In genomic region chr9:2018764-2019548, GRCh38 we compare ENCODE assay signal across 9 cellular contexts. TPM values are rescaled to one million over a fixed set of nuclear protein-coding genes. Genes with fewer than 3 reads are reported as not detected.
DNase-seq lines count a peak whose midpoint lies in the region; TF ChIP-seq lines count a peak whose summit lies in the region.
"Had no signal": no experiment of that assay in that cellular context is flagged by ENCODE, and none has a peak within 500 bp of the region (broad histone marks: within the 10 kb centered on the region; RNA-seq: fewer than 3 reads in every experiment).

No MANE protein-coding gene starts in this region.

- intact Hi-C loops in activated CD4-positive, alpha-beta T cell treated with anti-CD3 and anti-CD28 coated beads, Interleukin-2, amount 10 ng/mL, durations not matched to agents 24 days and 14 days (cut with micrococcal nuclease): loop anchor here (1.0 to 10.0 kb wide), 7 partner anchors 34 to 1744 kb away; partner anchors contain the start of genes KANK1 and VLDLR
- intact Hi-C loops in testis (cut with DNase I; ENCODE audit: low total_unique reads): no loop called here

- peak overlapping the region; percentile 97 for H3K27ac Mint-ChIP-seq in activated CD4-positive, alpha-beta T cell treated with anti-CD3 and anti-CD28 coated beads, Interleukin-2, amount 10 ng/mL, durations not matched to agents 24 days and 14 days
- H3K27ac Mint-ChIP-seq in activated naive CD4-positive, alpha-beta T cell treated with anti-CD3 and anti-CD28 coated beads, Interleukin-2, amount 10 ng/mL, durations not matched to agents 7 days and 5 days: peak overlapping the region; percentile 100

- no peaks in the 10 kb centered on the region for H3K36me3 ChIP-seq in testis (ENCODE audit: low read depth, missing control alignments)

- H3K4me1 Mint-ChIP-seq in activated CD4-positive, alpha-beta T cell treated with anti-CD3 and anti-CD28 coated beads, Interleukin-2, amount 10 ng/mL, durations not matched to agents 24 days and 14 days: peaks cover 61% of the 10 kb centered on the region
- peaks cover 56% of the 10 kb centered on the region for H3K4me1 Mint-ChIP-seq in activated naive CD4-positive, alpha-beta T cell treated with anti-CD3 and anti-CD28 coated beads, Interleukin-2, amount 10 ng/mL, durations not matched to agents 7 days and 5 days

- 31 to 33% methylated on average over 6 of the region's 6 CpGs for WGBS in testis, 2 donors

- DNase-seq in activated CD4-positive, alpha-beta T cell treated with anti-CD3 and anti-CD28 coated beads, Interleukin-2, amount 10 ng/mL, durations not matched to agents 24 days and 14 days: peak; percentile 84
- DNase-seq in activated CD4-positive, alpha-beta T cell treated with anti-CD3 and anti-CD28 coated beads, Interleukin-2, amount 50 U/mL, for 4 hours: no peak
- peak; percentile 56 for DNase-seq in activated naive CD4-positive, alpha-beta T cell treated with anti-CD3 and anti-CD28 coated beads, Interleukin-2, amount 10 ng/mL, durations not matched to agents 7 days and 5 days
- DNase-seq in testis: peak; percentile 31
- DNase-seq in DMS153 (lab: John Stamatoyannopoulos, UW): no peak
- DNase-seq in DMS153 treated with DMSO at 0.1 percent for 48 hours (lab: John Stamatoyannopoulos, UW; ENCODE audit: unreplicated experiment): no peak
- DNase-seq in stimulated activated CD4-positive, alpha-beta T cell treated with anti-CD3 and anti-CD28 coated beads, Interleukin-2, amount 100 ng/mL, for 24 hours: no peak
- DNase-seq: MV-4-11 had no signal

- no peak for TF ChIP-seq CTCF in testis (IDR thresholded peaks at IDR 0.05)

- peak overlapping the region; percentile 91 to 98 for H3K27ac ChIP-seq in testis

- H3K9me3 Mint-ChIP-seq in activated CD4-positive, alpha-beta T cell treated with anti-CD3 and anti-CD28 coated beads, Interleukin-2, amount 10 ng/mL, durations not matched to agents 24 days and 14 days: no peaks in the 10 kb centered on the region
- H3K9me3 Mint-ChIP-seq in activated naive CD4-positive, alpha-beta T cell treated with anti-CD3 and anti-CD28 coated beads, Interleukin-2, amount 10 ng/mL, durations not matched to agents 7 days and 5 days: no peaks in the 10 kb centered on the region

- no peaks in the 10 kb centered on the region for H3K27me3 Mint-ChIP-seq in activated CD4-positive, alpha-beta T cell treated with anti-CD3 and anti-CD28 coated beads, Interleukin-2, amount 10 ng/mL, durations not matched to agents 24 days and 14 days
- H3K27me3 Mint-ChIP-seq in activated naive CD4-positive, alpha-beta T cell treated with anti-CD3 and anti-CD28 coated beads, Interleukin-2, amount 10 ng/mL, durations not matched to agents 7 days and 5 days: peaks cover 4% of the 10 kb centered on the region

- H3K9me3 ChIP-seq in iPS-18c (ENCODE audit: control insufficient read depth, insufficient read depth, low read length) (peaks cover 2% of the 10 kb centered on the region), testis (no peaks in the 10 kb centered on the region)

- TF ChIP-seq POLR2A in testis (IDR thresholded peaks at IDR 0.05): no peak

- H3K27me3 ChIP-seq in testis: no peaks in the 10 kb centered on the region

- CTCF ChIA-PET in activated naive CD4-positive, alpha-beta T cell treated with anti-CD3 and anti-CD28 coated beads, Interleukin-2, amount 10 ng/mL, durations not matched to agents 7 days and 5 days (lab: Charles Lee): interaction anchor here (0.6 to 1.0 kb wide), 2 partner anchors 36 to 608 kb away, joined by 3 read pairs; no protein-coding TSS in a partner anchor

- peaks cover 39% of the 10 kb centered on the region for H3K4me1 ChIP-seq in testis

- peak overlapping the region; percentile 98 for H3K4me3 Mint-ChIP-seq in activated CD4-positive, alpha-beta T cell treated with anti-CD3 and anti-CD28 coated beads, Interleukin-2, amount 10 ng/mL, durations not matched to agents 24 days and 14 days
- peak overlapping the region; percentile 100 for H3K4me3 Mint-ChIP-seq in activated naive CD4-positive, alpha-beta T cell treated with anti-CD3 and anti-CD28 coated beads, Interleukin-2, amount 10 ng/mL, durations not matched to agents 7 days and 5 days

- H3K36me3 Mint-ChIP-seq in activated CD4-positive, alpha-beta T cell treated with anti-CD3 and anti-CD28 coated beads, Interleukin-2, amount 10 ng/mL, durations not matched to agents 24 days and 14 days (ENCODE audit: low read depth): peaks cover 7% of the 10 kb centered on the region
- H3K36me3 Mint-ChIP-seq in activated naive CD4-positive, alpha-beta T cell treated with anti-CD3 and anti-CD28 coated beads, Interleukin-2, amount 10 ng/mL, durations not matched to agents 7 days and 5 days: peaks cover 25% of the 10 kb centered on the region

- H3K4me3 ChIP-seq in iPS-18c (ENCODE audit: insufficient read depth, low read depth, low read length) (peak overlapping the region; percentile 94; the same call in 1 of the 2 replicates), testis (peak overlapping the region in 1 of 2 donors; percentile 93)

RNA-seq across cellular contexts. Expression of gene SMARCA2, which starts 3.8 kb away (rescaled TPM):
- 91.4 and 100.0 TPM in 2 replicates for total RNA-seq in activated CD4-positive, alpha-beta T cell treated with anti-CD3 and anti-CD28 coated beads, Interleukin-2, amount 10 ng/mL, durations not matched to agents 24 days and 14 days
- total RNA-seq in testis: 100 to 1,000 TPM; 241 to 251 TPM
- polyA plus RNA-seq in testis (ENCODE audit: insufficient read depth, low read depth, low replicate concordance): 176 TPM

Comparison
In these comparisons a context has a peak if more than half of its experiments do, and no peak if none do; other contexts are left out.
1. DNase-seq: peak in activated CD4-positive, alpha-beta T cell treated with anti-CD3 and anti-CD28 coated beads, Interleukin-2, amount 10 ng/mL, durations not matched to agents 24 days and 14 days (single experiment), activated naive CD4-positive, alpha-beta T cell treated with anti-CD3 and anti-CD28 coated beads, Interleukin-2, amount 10 ng/mL, durations not matched to agents 7 days and 5 days (single experiment) and testis (single experiment); none in activated CD4-positive, alpha-beta T cell treated with anti-CD3 and anti-CD28 coated beads, Interleukin-2, amount 50 U/mL, for 4 hours (0 of 2), DMS153 (single experiment), DMS153 treated with DMSO at 0.1 percent for 48 hours (single experiment) and stimulated activated CD4-positive, alpha-beta T cell treated with anti-CD3 and anti-CD28 coated beads, Interleukin-2, amount 100 ng/mL, for 24 hours (0 of 2).